In genomic region chr12:55996201-55996714, GRCh38 we compare ENCODE assay signal across 1 cellular context.
TF ChIP-seq lines count a peak whose summit lies in the region.

No MANE protein-coding gene starts in this region.

TF ChIP-seq in K562, 482 proteins besides CTCF, POLR2A, EP300 and RAD21 (continued from another document and continues in another):
- TF ChIP-seq FOXM1 (IDR thresholded peaks at IDR 0.05; ENCODE audit: low read depth) (peak; percentile 65; the same call in 1 of the 2 replicates), FOXM1 (CRISPR knock-in tag; IDR thresholded peaks at IDR 0.05; ENCODE audit: low read depth) (no peak), ETS1 (conservative IDR thresholded peaks at IDR 0.05; ENCODE audit: control insufficient read depth, low read depth, low read length) (no peak), ZNF696 (CRISPR knock-in tag; conservative IDR thresholded peaks at IDR 0.05) (no peak), ZBTB9 (CRISPR knock-in tag; IDR thresholded peaks at IDR 0.05) (no peak), FOXK2 (conservative IDR thresholded peaks at IDR 0.05 in 1 of 2, IDR thresholded peaks at IDR 0.05 in 1 of 2; ENCODE audit: low read depth in 2 of 2) (no peak), ZNF263 (CRISPR knock-in tag; IDR thresholded peaks at IDR 0.05; ENCODE audit: borderline replicate concordance) (peak; percentile 27; the same call in 1 of the 2 replicates), GABPB2 (CRISPR knock-in tag; conservative IDR thresholded peaks at IDR 0.05) (no peak), SAFB (IDR thresholded peaks at IDR 0.05; ENCODE audit: borderline replicate concordance, low read depth, low read length) (no peak), TEAD4 (IDR thresholded peaks at IDR 0.05; ENCODE audit: low read length) (no peak), TEAD4 (CRISPR knock-in tag; IDR thresholded peaks at IDR 0.05; ENCODE audit: borderline replicate concordance) (no peak), MCM5 (IDR thresholded peaks at IDR 0.05; ENCODE audit: low read depth) (no peak), ESRRA (IDR thresholded peaks at IDR 0.05; ENCODE audit: borderline replicate concordance, low read depth) (peak; percentile 43; the same call in 1 of the 2 replicates), BHLHE40 (IDR thresholded peaks at IDR 0.05; ENCODE audit: low read length) (no peak), ATF7 (IDR thresholded peaks at IDR 0.05) (no peak), ZNF740 (CRISPR knock-in tag; IDR thresholded peaks at IDR 0.05) (no peak), ZNF740 (tag; IDR thresholded peaks at IDR 0.05) (no peak), COPS2 (conservative IDR thresholded peaks at IDR 0.05) (no peak), SMC3 (conservative IDR thresholded peaks at IDR 0.05; ENCODE audit: insufficient read depth, low read depth, low read length) (peak; percentile 40; the same call in 1 of the 2 replicates), ZNF785 (CRISPR knock-in tag; IDR thresholded peaks at IDR 0.05) (no peak), JUND (IDR thresholded peaks at IDR 0.05; ENCODE audit: borderline replicate concordance, low read depth, low read length) (peak; percentile 32; the same call in 1 of the 2 replicates), JUND (tag; IDR thresholded peaks at IDR 0.05; ENCODE audit: borderline replicate concordance, low read depth, low read length) (no peak), NR4A1 (CRISPR knock-in tag; IDR thresholded peaks at IDR 0.05) (no peak), NR4A1 (tag; IDR thresholded peaks at IDR 0.05) (no peak), TEAD1 (CRISPR knock-in tag; IDR thresholded peaks at IDR 0.05) (no peak), TCF3 (CRISPR knock-in tag; IDR thresholded peaks at IDR 0.05) (no peak), ZBTB17 (CRISPR knock-in tag; IDR thresholded peaks at IDR 0.05) (no peak), POLR2B (IDR thresholded peaks at IDR 0.05; ENCODE audit: low read depth, partially characterized antibody) (peak; percentile 3), KDM1A (IDR thresholded peaks at IDR 0.05) (peak; percentile 62 to 90), SIN3B (IDR thresholded peaks at IDR 0.05; ENCODE audit: low read depth) (no peak), POLR2AphosphoS2 (IDR thresholded peaks at IDR 0.05; ENCODE audit: low read length) (no peak), ZNF134 (CRISPR knock-in tag; conservative IDR thresholded peaks at IDR 0.05) (no peak), MAZ (CRISPR knock-in tag; conservative IDR thresholded peaks at IDR 0.05 in 1 of 2, IDR thresholded peaks at IDR 0.05 in 1 of 2) (no peak), ZBTB33 (CRISPR knock-in tag; IDR thresholded peaks at IDR 0.05) (no peak; the same call in 1 of the 2 replicates), SRSF9 (IDR thresholded peaks at IDR 0.05; ENCODE audit: borderline replicate concordance, low read depth, low read length) (no peak), CCAR2 (IDR thresholded peaks at IDR 0.05; ENCODE audit: low read depth, low read length) (no peak), DDX20 (tag; IDR thresholded peaks at IDR 0.05; ENCODE audit: low read depth) (no peak), THAP7 (CRISPR knock-in tag; IDR thresholded peaks at IDR 0.05) (no peak), REST (CRISPR knock-in tag; IDR thresholded peaks at IDR 0.05; ENCODE audit: low read depth) (no peak), RCOR1 (IDR thresholded peaks at IDR 0.05; ENCODE audit: borderline replicate concordance in 1 of 2, low read depth in 2 of 2, low read length in 2 of 2) (no peak), ZNF586 (CRISPR knock-in tag; conservative IDR thresholded peaks at IDR 0.05) (no peak), LARP7 (IDR thresholded peaks at IDR 0.05) (no peak; the same call in 1 of the 2 replicates), EGR1 (conservative IDR thresholded peaks at IDR 0.05) (no peak), SIX5 (IDR thresholded peaks at IDR 0.05; ENCODE audit: borderline replicate concordance in 1 of 2, insufficient read depth in 1 of 2, low read depth in 1 of 2, low read length in 2 of 2) (no peak), HIVEP1 (CRISPR knock-in tag; IDR thresholded peaks at IDR 0.05) (no peak), ARHGAP35 (IDR thresholded peaks at IDR 0.05; ENCODE audit: partially characterized antibody) (no peak), HLTF (IDR thresholded peaks at IDR 0.05) (peak; percentile 62; the same call in 1 of the 2 replicates), ZFP36 (IDR thresholded peaks at IDR 0.05; ENCODE audit: low read depth, low read length, partially characterized antibody) (peak; percentile 2), MECOM (CRISPR knock-in tag; IDR thresholded peaks at IDR 0.05) (no peak), LEF1 (IDR thresholded peaks at IDR 0.05) (no peak), POLR2G (IDR thresholded peaks at IDR 0.05; ENCODE audit: low read depth, low read length) (no peak), MEIS2 (IDR thresholded peaks at IDR 0.05; ENCODE audit: partially characterized antibody) (no peak), E2F4 (CRISPR knock-in tag; IDR thresholded peaks at IDR 0.05; ENCODE audit: low read depth) (no peak), TARDBP (IDR thresholded peaks at IDR 0.05) (no peak), ZBTB34 (CRISPR knock-in tag; IDR thresholded peaks at IDR 0.05) (no peak), ZMIZ1 (IDR thresholded peaks at IDR 0.05; ENCODE audit: low read depth in 2 of 2, low read length in 2 of 2) (no peak), ZNF212 (CRISPR knock-in tag; IDR thresholded peaks at IDR 0.05) (no peak), BRCA1 (IDR thresholded peaks at IDR 0.05) (no peak), BRCA1 (CRISPR knock-in tag; IDR thresholded peaks at IDR 0.05) (no peak), NFIX (CRISPR knock-in tag; IDR thresholded peaks at IDR 0.05; ENCODE audit: low read depth) (no peak)
